1 cellular context compared by ENCODE assay signal in genomic region chr10:78774999-78775711, GRCh38.
TF ChIP-seq lines count a peak whose summit lies in the region.

No MANE protein-coding gene starts in this region.

TF ChIP-seq in HepG2, 621 proteins besides CTCF, POLR2A, EP300 and RAD21 (continued from another document and continues in another):
- no peak for TF ChIP-seq NFAT5 (CRISPR knock-in tag; IDR thresholded peaks at IDR 0.05)
- no peak for TF ChIP-seq ZKSCAN5 (CRISPR knock-in tag; IDR thresholded peaks at IDR 0.05)
- no peak for TF ChIP-seq ZNF432 (CRISPR knock-in tag; IDR thresholded peaks at IDR 0.05; ENCODE audit: borderline replicate concordance)
- TF ChIP-seq ZNF326 (CRISPR knock-in tag; IDR thresholded peaks at IDR 0.05; ENCODE audit: borderline replicate concordance): no peak
- TF ChIP-seq ZSCAN31 (CRISPR knock-in tag; IDR thresholded peaks at IDR 0.05; ENCODE audit: low read depth): no peak; the same call in 1 of the 2 replicates
- no peak for TF ChIP-seq ZNF800 (CRISPR knock-in tag; IDR thresholded peaks at IDR 0.05)
- no peak for TF ChIP-seq ATRX (CRISPR knock-in tag; IDR thresholded peaks at IDR 0.05; ENCODE audit: borderline replicate concordance)
- TF ChIP-seq ZNF672 (CRISPR knock-in tag; IDR thresholded peaks at IDR 0.05): no peak
- peak; percentile 54 for TF ChIP-seq FOXP4 (CRISPR knock-in tag; IDR thresholded peaks at IDR 0.05)
- no peak for TF ChIP-seq MBNL3 (CRISPR knock-in tag; conservative IDR thresholded peaks at IDR 0.05)
- TF ChIP-seq DNMT3B (CRISPR knock-in tag; conservative IDR thresholded peaks at IDR 0.05): no peak
- TF ChIP-seq ZNF430 (CRISPR knock-in tag; IDR thresholded peaks at IDR 0.05): no peak
- peak; percentile 79; the same call in 1 of the 2 replicates for TF ChIP-seq REPIN1 (CRISPR knock-in tag; IDR thresholded peaks at IDR 0.05; ENCODE audit: borderline replicate concordance, low read depth)
- no peak for TF ChIP-seq ZNF572 (CRISPR knock-in tag; IDR thresholded peaks at IDR 0.05)
- TF ChIP-seq PLSCR1 (CRISPR knock-in tag; IDR thresholded peaks at IDR 0.05; ENCODE audit: borderline replicate concordance): no peak
- no peak for TF ChIP-seq MBD4 (IDR thresholded peaks at IDR 0.05; ENCODE audit: borderline replicate concordance, low read length)
- no peak for TF ChIP-seq KDM5A (IDR thresholded peaks at IDR 0.05; ENCODE audit: borderline replicate concordance, low read length)
- no peak for TF ChIP-seq ZBTB8A (CRISPR knock-in tag; IDR thresholded peaks at IDR 0.05; ENCODE audit: borderline replicate concordance, low read depth)
- no peak for TF ChIP-seq ZNF83 (CRISPR knock-in tag; IDR thresholded peaks at IDR 0.05; ENCODE audit: borderline replicate concordance)
- TF ChIP-seq MEIS2 (CRISPR knock-in tag; IDR thresholded peaks at IDR 0.05): 0 out of 2 replicates have a peak, but pooled peaks have one; percentile 51
- TF ChIP-seq ZNF383 (CRISPR knock-in tag; IDR thresholded peaks at IDR 0.05; ENCODE audit: borderline replicate concordance): no peak
- no peak for TF ChIP-seq ZZZ3 (CRISPR knock-in tag; IDR thresholded peaks at IDR 0.05; ENCODE audit: borderline replicate concordance)
- no peak for TF ChIP-seq ZNF841 (CRISPR knock-in tag; IDR thresholded peaks at IDR 0.05; ENCODE audit: borderline replicate concordance)
- 0 out of 2 replicates have a peak, but pooled peaks have one; percentile 31 for TF ChIP-seq MXD3 (CRISPR knock-in tag; IDR thresholded peaks at IDR 0.05)
- no peak for TF ChIP-seq ZNF816 (CRISPR knock-in tag; IDR thresholded peaks at IDR 0.05; ENCODE audit: borderline replicate concordance)
- no peak for TF ChIP-seq ZNF564 (CRISPR knock-in tag; IDR thresholded peaks at IDR 0.05)
- TF ChIP-seq ZNF350 (CRISPR knock-in tag; IDR thresholded peaks at IDR 0.05; ENCODE audit: borderline replicate concordance, low read depth): no peak
- TF ChIP-seq IKZF1 (IDR thresholded peaks at IDR 0.05): no peak
- TF ChIP-seq ZNF263 (CRISPR knock-in tag; IDR thresholded peaks at IDR 0.05): no peak
- no peak for TF ChIP-seq ZNF282 (IDR thresholded peaks at IDR 0.05; ENCODE audit: partially characterized antibody)
- TF ChIP-seq ZNF160 (CRISPR knock-in tag; IDR thresholded peaks at IDR 0.05): no peak
- no peak for TF ChIP-seq ZNF780A (CRISPR knock-in tag; IDR thresholded peaks at IDR 0.05)
- TF ChIP-seq KMT2B (CRISPR knock-in tag; IDR thresholded peaks at IDR 0.05): no peak
- no peak for TF ChIP-seq ZSCAN12 (CRISPR knock-in tag; IDR thresholded peaks at IDR 0.05)
- no peak for TF ChIP-seq ZNF253 (CRISPR knock-in tag; IDR thresholded peaks at IDR 0.05; ENCODE audit: borderline replicate concordance)
- TF ChIP-seq ZC3H4 (CRISPR knock-in tag; IDR thresholded peaks at IDR 0.05; ENCODE audit: borderline replicate concordance): no peak
- TF ChIP-seq ZNF121 (CRISPR knock-in tag; IDR thresholded peaks at IDR 0.05): peak; percentile 84
- no peak for TF ChIP-seq HMGA1 (CRISPR knock-in tag; conservative IDR thresholded peaks at IDR 0.05)
- no peak for TF ChIP-seq TRIM24 (CRISPR knock-in tag; IDR thresholded peaks at IDR 0.05)
- TF ChIP-seq ZNF274 (CRISPR knock-in tag; IDR thresholded peaks at IDR 0.05): no peak
- no peak for TF ChIP-seq POGK (CRISPR knock-in tag; conservative IDR thresholded peaks at IDR 0.05)
- no peak for TF ChIP-seq KDM3A (CRISPR knock-in tag; IDR thresholded peaks at IDR 0.05; ENCODE audit: low read depth)
- TF ChIP-seq NFKB2 (CRISPR knock-in tag; IDR thresholded peaks at IDR 0.05; ENCODE audit: borderline replicate concordance): peak; percentile 63; the same call in 1 of the 2 replicates
- TF ChIP-seq HMG20B (CRISPR knock-in tag; conservative IDR thresholded peaks at IDR 0.05): no peak
- no peak for TF ChIP-seq CSRNP1 (CRISPR knock-in tag; IDR thresholded peaks at IDR 0.05)
- TF ChIP-seq CAMTA2 (CRISPR knock-in tag; IDR thresholded peaks at IDR 0.05; ENCODE audit: borderline replicate concordance): no peak
- 0 out of 2 replicates have a peak, but pooled peaks have one; percentile 65 for TF ChIP-seq ZSCAN29 (CRISPR knock-in tag; conservative IDR thresholded peaks at IDR 0.05)
- TF ChIP-seq TEAD2 (CRISPR knock-in tag; IDR thresholded peaks at IDR 0.05): no peak
- no peak for TF ChIP-seq CHD2 (IDR thresholded peaks at IDR 0.05; ENCODE audit: low read depth, low read length)
- TF ChIP-seq HDAC2 (CRISPR knock-in tag; IDR thresholded peaks at IDR 0.05): 0 out of 2 replicates have a peak, but pooled peaks have one; percentile 20
- no peak for TF ChIP-seq ZNF710 (CRISPR knock-in tag; IDR thresholded peaks at IDR 0.05; ENCODE audit: borderline replicate concordance)
- TF ChIP-seq ZNF790 (CRISPR knock-in tag; IDR thresholded peaks at IDR 0.05; ENCODE audit: borderline replicate concordance): no peak
- no peak for TF ChIP-seq ZNF550 (CRISPR knock-in tag; IDR thresholded peaks at IDR 0.05; ENCODE audit: borderline replicate concordance)
- TF ChIP-seq ARNTL (CRISPR knock-in tag; IDR thresholded peaks at IDR 0.05): 0 out of 2 replicates have a peak, but pooled peaks have one; percentile 47
- no peak for TF ChIP-seq MED8 (CRISPR knock-in tag; IDR thresholded peaks at IDR 0.05; ENCODE audit: insufficient replicate concordance)
- TF ChIP-seq GTF3A (CRISPR knock-in tag; conservative IDR thresholded peaks at IDR 0.05): no peak
- TF ChIP-seq TBX2 (CRISPR knock-in tag; IDR thresholded peaks at IDR 0.05; ENCODE audit: borderline replicate concordance): peak; percentile 65
- no peak for TF ChIP-seq SETDB1 (CRISPR knock-in tag; IDR thresholded peaks at IDR 0.05; ENCODE audit: borderline replicate concordance)
- TF ChIP-seq ZNF746 (CRISPR knock-in tag; IDR thresholded peaks at IDR 0.05): no peak
- peak; percentile 23; the same call in 1 of the 2 replicates for TF ChIP-seq ERF (CRISPR knock-in tag; IDR thresholded peaks at IDR 0.05)
